20 cellular contexts compared by ENCODE assay signal in genomic region chr2:149221002-149221401, GRCh38.
DNase-seq lines count a peak whose midpoint lies in the region; FAIRE-seq and TF ChIP-seq lines count a peak whose summit lies in the region.
"Had no signal": no experiment of that assay in that cellular context is flagged by ENCODE, and none has a peak within 500 bp of the region (broad histone marks: within the 10 kb centered on the region; RNA-seq: fewer than 3 reads in every experiment).

No MANE protein-coding gene starts in this region.

- H3K4me3 Mint-ChIP-seq in activated CD4-positive, alpha-beta T cell treated with anti-CD3 and anti-CD28 coated beads, Interleukin-2, amount 10 ng/mL, durations not matched to agents 24 days and 14 days = no peak overlapping the region
- H3K4me3 Mint-ChIP-seq in activated naive CD4-positive, alpha-beta T cell treated with anti-CD3 and anti-CD28 coated beads, Interleukin-2, amount 10 ng/mL, durations not matched to agents 7 days and 5 days = no peak overlapping the region
- H3K4me3 Mint-ChIP-seq: B cell; CD4-positive, CD25-positive, alpha-beta regulatory T cell; CD8-positive, alpha-beta memory T cell; HFFc6 had no signal

- no peak overlapping the region for H2BK20ac ChIP-seq in H1 (ENCODE audit: low read length)

- no peak for TF ChIP-seq RAD21 in H1 (IDR thresholded peaks at IDR 0.05 in 1 of 2, conservative IDR thresholded peaks at IDR 0.05 in 1 of 2; ENCODE audit: low read depth in 2 of 2, low read length in 2 of 2)

- no peak overlapping the region for H4K91ac ChIP-seq in H1 (replicated peaks; ENCODE audit: insufficient read length, low read length)

- H3K36me3 Mint-ChIP-seq in activated CD4-positive, alpha-beta T cell treated with anti-CD3 and anti-CD28 coated beads, Interleukin-2, amount 10 ng/mL, durations not matched to agents 24 days and 14 days (ENCODE audit: low read depth) = no peaks in the 10 kb centered on the region
- no peaks in the 10 kb centered on the region for H3K36me3 Mint-ChIP-seq in activated naive CD4-positive, alpha-beta T cell treated with anti-CD3 and anti-CD28 coated beads, Interleukin-2, amount 10 ng/mL, durations not matched to agents 7 days and 5 days
- H3K36me3 Mint-ChIP-seq: CD4-positive, CD25-positive, alpha-beta regulatory T cell; CD8-positive, alpha-beta memory T cell had no signal

- H3K23me2 ChIP-seq in H1 (ENCODE audit: low read depth, low read length) = no peaks in the 10 kb centered on the region; the same call in 1 of the 2 replicates

- no peak overlapping the region for H3K18ac ChIP-seq in H1 (ENCODE audit: extremely low read depth, low read length)

- H3K27ac Mint-ChIP-seq in activated CD4-positive, alpha-beta T cell treated with anti-CD3 and anti-CD28 coated beads, Interleukin-2, amount 10 ng/mL, durations not matched to agents 24 days and 14 days = no peak overlapping the region
- no peak overlapping the region for H3K27ac Mint-ChIP-seq in activated naive CD4-positive, alpha-beta T cell treated with anti-CD3 and anti-CD28 coated beads, Interleukin-2, amount 10 ng/mL, durations not matched to agents 7 days and 5 days
- H3K27ac Mint-ChIP-seq: B cell; CD4-positive, CD25-positive, alpha-beta regulatory T cell; CD8-positive, alpha-beta memory T cell; HFFc6 had no signal

- H3K27ac ChIP-seq in H1 (ENCODE audit: low read depth, low read length) = no peak overlapping the region
- peak overlapping the region; percentile 18 for H3K27ac ChIP-seq in mesodermal cell (ENCODE audit: low read depth, low read length, severe bottlenecking)
- H3K27ac ChIP-seq: BLaER1 treated with 17β-estradiol and CSF1 and Interleukin-3, amounts not matched to agents 10 nM and 100 nM; HL-60 had no signal

- TF ChIP-seq CTCF in H1 (IDR thresholded peaks at IDR 0.05; ENCODE audit: control extremely low read depth in 1 of 3, insufficient read depth in 1 of 3, low read depth in 1 of 3, low read length in 3 of 3) = no peak

- no peak for TF ChIP-seq EP300 in H1 (IDR thresholded peaks at IDR 0.05; ENCODE audit: borderline replicate concordance in 1 of 2, low read depth in 2 of 2, low read length in 2 of 2)

- no peak overlapping the region for H4K8ac ChIP-seq in H1 (ENCODE audit: extremely low read depth, insufficient read depth, low read length)

- WGBS in H1 (ENCODE audit: extremely low coverage in 1 of 2, insufficient coverage in 1 of 2, insufficient read length in 1 of 2, insufficient replicate concordance in 2 of 2, low coverage in 1 of 2, low lambda C conversion rate in 2 of 2, missing lambda C conversion rate in 1 of 2), 2 experiments = 89% methylated on average over 9 of the region's 9 CpGs; no CpG with 5 or more reads in 1 of the 2 experiments
- WGBS in mesodermal cell (ENCODE audit: insufficient coverage in 2 of 2), 2 experiments = 92 to 94% methylated on average over 7 to 8 of the region's 9 CpGs

- H3K4me3 ChIP-seq in H1 (ENCODE audit: extremely low read depth in 1 of 4, insufficient read depth in 2 of 4, low read depth in 3 of 4, low read length in 4 of 4) = no peak overlapping the region
- H3K4me3 ChIP-seq in mesodermal cell (ENCODE audit: extremely low read depth, insufficient read depth, low read length, poor library complexity, severe bottlenecking) = no peak overlapping the region
- H3K4me3 ChIP-seq: BLaER1 treated with 17β-estradiol and CSF1 and Interleukin-3, amounts not matched to agents 10 nM and 100 nM; GM12878 had no signal

- CTCF ChIA-PET in H1 (lab: Charles Lee; ENCODE audit: partially characterized antibody) = interaction anchor here (0.6 to 3.1 kb wide), 3 partner anchors 24 to 183 kb away, joined by 3 to 7 read pairs (median 3); partner anchors contain the start of gene LYPD6B
- CTCF ChIA-PET in activated naive CD4-positive, alpha-beta T cell treated with anti-CD3 and anti-CD28 coated beads, Interleukin-2, amount 10 ng/mL, durations not matched to agents 7 days and 5 days (lab: Charles Lee) = no interaction called here

- no peak overlapping the region for H3K23ac ChIP-seq in H1 (ENCODE audit: insufficient read length)

- H3K14ac ChIP-seq in H1 (ENCODE audit: insufficient read length) = no peak overlapping the region

- FAIRE-seq in H1 (lab: Jason Lieb, UNC) = no peak
- FAIRE-seq: GM19239 had no signal

- no peak overlapping the region for H4K5ac ChIP-seq in H1 (ENCODE audit: insufficient read length, low read depth, low read length)

- no peak overlapping the region for H2AFZ ChIP-seq in H1 (ENCODE audit: low read length)

- H3K4me2 ChIP-seq in H1 (ENCODE audit: insufficient read depth in 1 of 2, low read depth in 2 of 2, low read length in 2 of 2) = no peak overlapping the region
- H3K4me2 ChIP-seq: BLaER1 treated with 17β-estradiol and CSF1 and Interleukin-3, amounts not matched to agents 10 nM and 100 nM had no signal

- H3K79me2 ChIP-seq in H1 (ENCODE audit: control insufficient read depth in 1 of 2, insufficient read depth in 2 of 2, low read length in 2 of 2) = no peaks in the 10 kb centered on the region

- H3K4me1 ChIP-seq in H1 (replicated peaks in 1 of 4; ENCODE audit: control insufficient read depth in 3 of 4, insufficient read depth in 4 of 4, low read length in 3 of 4) (peaks cover 2 to 14% (median 8%) of the 10 kb centered on the region in 4 experiments), mesodermal cell (ENCODE audit: control insufficient read depth, insufficient read depth, low read length, poor library complexity, severe bottlenecking) (no peaks in the 10 kb centered on the region)

- no peak overlapping the region for H2BK12ac ChIP-seq in H1 (ENCODE audit: low read depth, low read length)

- H3K36me3 ChIP-seq in H1 (ENCODE audit: control insufficient read depth in 2 of 4, insufficient read depth in 4 of 4, low read length in 3 of 4) (no peaks in the 10 kb centered on the region), mesodermal cell (ENCODE audit: control insufficient read depth, insufficient read depth, low read length) (no peaks in the 10 kb centered on the region)
- H3K36me3 ChIP-seq: BLaER1 treated with 17β-estradiol and CSF1 and Interleukin-3, amounts not matched to agents 10 nM and 100 nM had no signal

- no peaks in the 10 kb centered on the region for H3K9me3 ChIP-seq in H1 (ENCODE audit: insufficient read depth in 2 of 2, low read depth in 1 of 2, low read length in 1 of 2)
- H3K9me3 ChIP-seq in mesodermal cell (ENCODE audit: control insufficient read depth, low read length) = no peaks in the 10 kb centered on the region
- H3K9me3 ChIP-seq: BLaER1 treated with 17β-estradiol and CSF1 and Interleukin-3, amounts not matched to agents 10 nM and 100 nM had no signal

- TF ChIP-seq POLR2A in H1 (IDR thresholded peaks at IDR 0.05; ENCODE audit: control extremely low read depth in 1 of 2, low read depth in 2 of 2, low read length in 2 of 2) = no peak

- H3K9me3 Mint-ChIP-seq in activated CD4-positive, alpha-beta T cell treated with anti-CD3 and anti-CD28 coated beads, Interleukin-2, amount 10 ng/mL, durations not matched to agents 24 days and 14 days = no peaks in the 10 kb centered on the region
- H3K9me3 Mint-ChIP-seq in activated naive CD4-positive, alpha-beta T cell treated with anti-CD3 and anti-CD28 coated beads, Interleukin-2, amount 10 ng/mL, durations not matched to agents 7 days and 5 days = no peaks in the 10 kb centered on the region
- H3K9me3 Mint-ChIP-seq: CD8-positive, alpha-beta memory T cell; HFFc6 had no signal

- H2BK15ac ChIP-seq in H1 (ENCODE audit: low read length) = no peak overlapping the region

- DNase-seq in OCI-M1 (lab: John Stamatoyannopoulos, UW) (peak; percentile 18), H1 (ENCODE audit: low read depth in 1 of 2, low spot score in 2 of 2) (no peak), NCI-H345 treated with DMSO at 0.1 percent for 48 hours (lab: John Stamatoyannopoulos, UW; ENCODE audit: unreplicated experiment) (no peak)
- DNase-seq in activated CD4-positive, alpha-beta T cell treated with anti-CD3 and anti-CD28 coated beads, Interleukin-2, amount 10 ng/mL, durations not matched to agents 24 days and 14 days = no peak
- no peak for DNase-seq in activated naive CD4-positive, alpha-beta T cell treated with anti-CD3 and anti-CD28 coated beads, Interleukin-2, amount 10 ng/mL, durations not matched to agents 7 days and 5 days
- DNase-seq: CD4-positive, CD25-positive, alpha-beta regulatory T cell; CD8-positive, alpha-beta memory T cell; COR-L47; DMS 273 treated with DMSO at 0.1 percent for 48 hours; DMS53; DND-41; EL; HCEC 1CT; HFFc6 had no signal

- H3K27me3 ChIP-seq in H1 (replicated peaks in 1 of 4; ENCODE audit: control insufficient read depth in 3 of 4, extremely low read depth in 1 of 4, insufficient read depth in 3 of 4, low read length in 3 of 4) = no peaks in the 10 kb centered on the region
- H3K27me3 ChIP-seq: BLaER1 treated with 17β-estradiol and CSF1 and Interleukin-3, amounts not matched to agents 10 nM and 100 nM had no signal

- H2AK5ac ChIP-seq in H1 (ENCODE audit: low read depth, low read length) = no peak overlapping the region

- peaks cover 2% of the 10 kb centered on the region for H3K27me3 Mint-ChIP-seq in activated CD4-positive, alpha-beta T cell treated with anti-CD3 and anti-CD28 coated beads, Interleukin-2, amount 10 ng/mL, durations not matched to agents 24 days and 14 days
- H3K27me3 Mint-ChIP-seq in activated naive CD4-positive, alpha-beta T cell treated with anti-CD3 and anti-CD28 coated beads, Interleukin-2, amount 10 ng/mL, durations not matched to agents 7 days and 5 days = no peaks in the 10 kb centered on the region

- H2BK5ac ChIP-seq in H1 (ENCODE audit: low read depth, low read length) = no peak overlapping the region

- H3K4me1 Mint-ChIP-seq in activated CD4-positive, alpha-beta T cell treated with anti-CD3 and anti-CD28 coated beads, Interleukin-2, amount 10 ng/mL, durations not matched to agents 24 days and 14 days = no peaks in the 10 kb centered on the region
- H3K4me1 Mint-ChIP-seq in activated naive CD4-positive, alpha-beta T cell treated with anti-CD3 and anti-CD28 coated beads, Interleukin-2, amount 10 ng/mL, durations not matched to agents 7 days and 5 days = no peaks in the 10 kb centered on the region
- H3K4me1 Mint-ChIP-seq: B cell; CD4-positive, CD25-positive, alpha-beta regulatory T cell; CD8-positive, alpha-beta memory T cell had no signal

- intact Hi-C loops in activated CD4-positive, alpha-beta T cell treated with anti-CD3 and anti-CD28 coated beads, Interleukin-2, amount 10 ng/mL, durations not matched to agents 24 days and 14 days (cut with micrococcal nuclease) = no loop called here

- no peak overlapping the region for H2BK120ac ChIP-seq in H1 (replicated peaks; ENCODE audit: low read depth, low read length)

- H4K20me1 ChIP-seq in H1 (replicated peaks in 1 of 2; ENCODE audit: control insufficient read depth in 1 of 2, insufficient read depth in 2 of 2, low read length in 2 of 2) = no peaks in the 10 kb centered on the region
- H4K20me1 ChIP-seq: BLaER1 treated with 17β-estradiol and CSF1 and Interleukin-3, amounts not matched to agents 10 nM and 100 nM had no signal

- no peak overlapping the region for H3K9ac ChIP-seq in H1 (replicated peaks in 1 of 4; ENCODE audit: extremely low read depth in 1 of 4, low read depth in 3 of 4, low read length in 3 of 4)
- H3K9ac ChIP-seq: BLaER1 treated with 17β-estradiol and CSF1 and Interleukin-3, amounts not matched to agents 10 nM and 100 nM had no signal

- POLR2A ChIA-PET in H1 (lab: Charles Lee; ENCODE audit: partially characterized antibody) = no interaction called here

- H3K79me1 ChIP-seq in H1 (ENCODE audit: low read depth, low read length) = no peaks in the 10 kb centered on the region

- H3K4ac ChIP-seq in H1 (replicated peaks; ENCODE audit: insufficient read length, low read depth, low read length) = no peak overlapping the region

- H3K56ac ChIP-seq in H1 (replicated peaks; ENCODE audit: insufficient read length, low read depth, low read length) = no peak overlapping the region
